ENCODE assay signal across 2 cellular contexts in the genomic region with DNA sequence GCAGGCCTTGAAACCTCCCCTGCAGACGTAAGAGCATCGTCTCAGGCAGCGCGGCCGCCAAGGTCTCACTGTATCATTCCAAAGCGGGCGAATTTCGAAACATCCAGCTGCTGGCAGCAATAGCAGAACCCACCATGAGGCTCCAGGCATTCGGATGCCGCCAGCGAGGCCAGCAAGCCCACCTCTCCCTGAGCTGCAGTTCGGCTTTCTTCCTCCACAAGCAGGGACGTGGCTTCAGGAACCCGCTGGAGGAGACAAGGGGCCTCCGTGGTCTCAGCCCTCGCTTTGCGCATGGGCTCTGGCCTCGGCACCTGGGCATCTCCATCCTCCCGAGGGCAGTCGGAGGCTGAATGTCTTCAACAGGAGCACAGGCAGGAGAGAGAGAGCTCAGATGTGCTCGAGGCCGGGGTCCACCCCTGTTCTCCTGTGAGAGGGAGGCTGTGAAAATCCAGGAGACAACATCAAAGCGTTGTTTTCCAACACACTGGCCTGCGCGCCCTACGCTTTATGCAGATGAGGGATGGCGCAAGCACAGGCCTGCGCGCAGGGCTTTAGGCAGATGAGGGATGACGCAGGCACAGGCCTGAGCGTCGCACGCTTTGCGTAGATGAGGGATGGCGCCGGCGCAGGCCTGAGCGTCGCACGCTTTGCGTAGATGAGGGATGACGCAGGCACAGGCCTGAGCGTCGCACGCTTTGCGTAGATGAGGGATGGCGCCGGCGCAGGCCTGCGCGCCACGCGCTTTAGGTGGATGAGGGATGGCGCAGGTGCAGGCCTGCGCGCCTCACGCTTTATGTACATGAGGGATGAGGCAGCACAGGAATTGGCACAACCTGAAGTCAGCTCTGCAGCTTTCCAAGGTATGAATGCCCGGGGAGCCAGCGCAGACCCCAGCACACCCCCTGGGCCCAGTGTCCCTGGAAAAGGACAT.
TF ChIP-seq lines count a peak whose summit lies in the region.

No MANE protein-coding gene starts in this region.

TF ChIP-seq in SK-N-SH, 30 proteins besides CTCF, POLR2A, EP300 and RAD21 (continued from another document):
- TF ChIP-seq, protein P1, sequence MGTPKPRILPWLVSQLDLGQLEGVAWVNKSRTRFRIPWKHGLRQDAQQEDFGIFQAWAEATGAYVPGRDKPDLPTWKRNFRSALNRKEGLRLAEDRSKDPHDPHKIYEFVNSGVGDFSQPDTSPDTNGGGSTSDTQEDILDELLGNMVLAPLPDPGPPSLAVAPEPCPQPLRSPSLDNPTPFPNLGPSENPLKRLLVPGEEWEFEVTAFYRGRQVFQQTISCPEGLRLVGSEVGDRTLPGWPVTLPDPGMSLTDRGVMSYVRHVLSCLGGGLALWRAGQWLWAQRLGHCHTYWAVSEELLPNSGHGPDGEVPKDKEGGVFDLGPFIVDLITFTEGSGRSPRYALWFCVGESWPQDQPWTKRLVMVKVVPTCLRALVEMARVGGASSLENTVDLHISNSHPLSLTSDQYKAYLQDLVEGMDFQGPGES (IDR thresholded peaks at IDR 0.05; ENCODE audit: low read depth, low read length): no peak
- TF ChIP-seq, protein P2, sequence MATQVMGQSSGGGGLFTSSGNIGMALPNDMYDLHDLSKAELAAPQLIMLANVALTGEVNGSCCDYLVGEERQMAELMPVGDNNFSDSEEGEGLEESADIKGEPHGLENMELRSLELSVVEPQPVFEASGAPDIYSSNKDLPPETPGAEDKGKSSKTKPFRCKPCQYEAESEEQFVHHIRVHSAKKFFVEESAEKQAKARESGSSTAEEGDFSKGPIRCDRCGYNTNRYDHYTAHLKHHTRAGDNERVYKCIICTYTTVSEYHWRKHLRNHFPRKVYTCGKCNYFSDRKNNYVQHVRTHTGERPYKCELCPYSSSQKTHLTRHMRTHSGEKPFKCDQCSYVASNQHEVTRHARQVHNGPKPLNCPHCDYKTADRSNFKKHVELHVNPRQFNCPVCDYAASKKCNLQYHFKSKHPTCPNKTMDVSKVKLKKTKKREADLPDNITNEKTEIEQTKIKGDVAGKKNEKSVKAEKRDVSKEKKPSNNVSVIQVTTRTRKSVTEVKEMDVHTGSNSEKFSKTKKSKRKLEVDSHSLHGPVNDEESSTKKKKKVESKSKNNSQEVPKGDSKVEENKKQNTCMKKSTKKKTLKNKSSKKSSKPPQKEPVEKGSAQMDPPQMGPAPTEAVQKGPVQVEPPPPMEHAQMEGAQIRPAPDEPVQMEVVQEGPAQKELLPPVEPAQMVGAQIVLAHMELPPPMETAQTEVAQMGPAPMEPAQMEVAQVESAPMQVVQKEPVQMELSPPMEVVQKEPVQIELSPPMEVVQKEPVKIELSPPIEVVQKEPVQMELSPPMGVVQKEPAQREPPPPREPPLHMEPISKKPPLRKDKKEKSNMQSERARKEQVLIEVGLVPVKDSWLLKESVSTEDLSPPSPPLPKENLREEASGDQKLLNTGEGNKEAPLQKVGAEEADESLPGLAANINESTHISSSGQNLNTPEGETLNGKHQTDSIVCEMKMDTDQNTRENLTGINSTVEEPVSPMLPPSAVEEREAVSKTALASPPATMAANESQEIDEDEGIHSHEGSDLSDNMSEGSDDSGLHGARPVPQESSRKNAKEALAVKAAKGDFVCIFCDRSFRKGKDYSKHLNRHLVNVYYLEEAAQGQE (IDR thresholded peaks at IDR 0.05; ENCODE audit: low read depth, low read length): no peak
- TF ChIP-seq MXI1 (IDR thresholded peaks at IDR 0.05; ENCODE audit: low read depth, low read length) (no peak), RFX5 (IDR thresholded peaks at IDR 0.05; ENCODE audit: low read length) (no peak), NFIC (IDR thresholded peaks at IDR 0.05; ENCODE audit: borderline replicate concordance) (no peak), FOXJ3 (CRISPR knock-in tag; IDR thresholded peaks at IDR 0.05) (no peak), RXRA (IDR thresholded peaks at IDR 0.05; ENCODE audit: borderline replicate concordance, low read depth) (no peak), CHD2 (IDR thresholded peaks at IDR 0.05; ENCODE audit: low read length, partially characterized antibody) (no peak), POLR2AphosphoS5 (IDR thresholded peaks at IDR 0.05; ENCODE audit: low read depth, low read length) (no peak), FOXM1 (IDR thresholded peaks at IDR 0.05; ENCODE audit: low read depth) (no peak), SMC3 (IDR thresholded peaks at IDR 0.05; ENCODE audit: low read depth, low read length) (no peak), MEF2A (IDR thresholded peaks at IDR 0.05; ENCODE audit: borderline replicate concordance, low read depth) (no peak), TCF12 (IDR thresholded peaks at IDR 0.05) (no peak), TEAD4 (IDR thresholded peaks at IDR 0.05; ENCODE audit: borderline replicate concordance, insufficient read depth) (no peak)
- TF ChIP-seq, protein P3, sequence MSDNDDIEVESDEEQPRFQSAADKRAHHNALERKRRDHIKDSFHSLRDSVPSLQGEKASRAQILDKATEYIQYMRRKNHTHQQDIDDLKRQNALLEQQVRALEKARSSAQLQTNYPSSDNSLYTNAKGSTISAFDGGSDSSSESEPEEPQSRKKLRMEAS (IDR thresholded peaks at IDR 0.05; ENCODE audit: low read depth): no peak

TF ChIP-seq in SK-N-SH treated with all-trans-retinoic acid at 6 μM for 48 hours, 23 proteins besides CTCF, POLR2A, EP300 and RAD21 (continued from another document):
- TF ChIP-seq, protein P4, sequence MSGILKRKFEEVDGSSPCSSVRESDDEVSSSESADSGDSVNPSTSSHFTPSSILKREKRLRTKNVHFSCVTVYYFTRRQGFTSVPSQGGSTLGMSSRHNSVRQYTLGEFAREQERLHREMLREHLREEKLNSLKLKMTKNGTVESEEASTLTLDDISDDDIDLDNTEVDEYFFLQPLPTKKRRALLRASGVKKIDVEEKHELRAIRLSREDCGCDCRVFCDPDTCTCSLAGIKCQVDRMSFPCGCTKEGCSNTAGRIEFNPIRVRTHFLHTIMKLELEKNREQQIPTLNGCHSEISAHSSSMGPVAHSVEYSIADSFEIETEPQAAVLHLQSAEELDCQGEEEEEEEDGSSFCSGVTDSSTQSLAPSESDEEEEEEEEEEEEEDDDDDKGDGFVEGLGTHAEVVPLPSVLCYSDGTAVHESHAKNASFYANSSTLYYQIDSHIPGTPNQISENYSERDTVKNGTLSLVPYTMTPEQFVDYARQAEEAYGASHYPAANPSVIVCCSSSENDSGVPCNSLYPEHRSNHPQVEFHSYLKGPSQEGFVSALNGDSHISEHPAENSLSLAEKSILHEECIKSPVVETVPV (CRISPR knock-in tag; IDR thresholded peaks at IDR 0.05): no peak
- TF ChIP-seq ISL1 (CRISPR knock-in tag; IDR thresholded peaks at IDR 0.05) (no peak), ESRRG (CRISPR knock-in tag; IDR thresholded peaks at IDR 0.05) (no peak), TCF4 (CRISPR knock-in tag; IDR thresholded peaks at IDR 0.05; ENCODE audit: borderline replicate concordance) (no peak), ZNF8 (CRISPR knock-in tag; IDR thresholded peaks at IDR 0.05) (no peak), OSR1 (CRISPR knock-in tag; IDR thresholded peaks at IDR 0.05) (no peak), ZFP30 (CRISPR knock-in tag; IDR thresholded peaks at IDR 0.05) (no peak), ZC3H10 (CRISPR knock-in tag; IDR thresholded peaks at IDR 0.05) (no peak)
- TF ChIP-seq, protein P5, sequence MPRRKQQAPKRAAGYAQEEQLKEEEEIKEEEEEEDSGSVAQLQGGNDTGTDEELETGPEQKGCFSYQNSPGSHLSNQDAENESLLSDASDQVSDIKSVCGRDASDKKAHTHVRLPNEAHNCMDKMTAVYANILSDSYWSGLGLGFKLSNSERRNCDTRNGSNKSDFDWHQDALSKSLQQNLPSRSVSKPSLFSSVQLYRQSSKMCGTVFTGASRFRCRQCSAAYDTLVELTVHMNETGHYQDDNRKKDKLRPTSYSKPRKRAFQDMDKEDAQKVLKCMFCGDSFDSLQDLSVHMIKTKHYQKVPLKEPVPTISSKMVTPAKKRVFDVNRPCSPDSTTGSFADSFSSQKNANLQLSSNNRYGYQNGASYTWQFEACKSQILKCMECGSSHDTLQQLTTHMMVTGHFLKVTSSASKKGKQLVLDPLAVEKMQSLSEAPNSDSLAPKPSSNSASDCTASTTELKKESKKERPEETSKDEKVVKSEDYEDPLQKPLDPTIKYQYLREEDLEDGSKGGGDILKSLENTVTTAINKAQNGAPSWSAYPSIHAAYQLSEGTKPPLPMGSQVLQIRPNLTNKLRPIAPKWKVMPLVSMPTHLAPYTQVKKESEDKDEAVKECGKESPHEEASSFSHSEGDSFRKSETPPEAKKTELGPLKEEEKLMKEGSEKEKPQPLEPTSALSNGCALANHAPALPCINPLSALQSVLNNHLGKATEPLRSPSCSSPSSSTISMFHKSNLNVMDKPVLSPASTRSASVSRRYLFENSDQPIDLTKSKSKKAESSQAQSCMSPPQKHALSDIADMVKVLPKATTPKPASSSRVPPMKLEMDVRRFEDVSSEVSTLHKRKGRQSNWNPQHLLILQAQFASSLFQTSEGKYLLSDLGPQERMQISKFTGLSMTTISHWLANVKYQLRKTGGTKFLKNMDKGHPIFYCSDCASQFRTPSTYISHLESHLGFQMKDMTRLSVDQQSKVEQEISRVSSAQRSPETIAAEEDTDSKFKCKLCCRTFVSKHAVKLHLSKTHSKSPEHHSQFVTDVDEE (CRISPR knock-in tag; IDR thresholded peaks at IDR 0.05): no peak
- TF ChIP-seq, protein P6, sequence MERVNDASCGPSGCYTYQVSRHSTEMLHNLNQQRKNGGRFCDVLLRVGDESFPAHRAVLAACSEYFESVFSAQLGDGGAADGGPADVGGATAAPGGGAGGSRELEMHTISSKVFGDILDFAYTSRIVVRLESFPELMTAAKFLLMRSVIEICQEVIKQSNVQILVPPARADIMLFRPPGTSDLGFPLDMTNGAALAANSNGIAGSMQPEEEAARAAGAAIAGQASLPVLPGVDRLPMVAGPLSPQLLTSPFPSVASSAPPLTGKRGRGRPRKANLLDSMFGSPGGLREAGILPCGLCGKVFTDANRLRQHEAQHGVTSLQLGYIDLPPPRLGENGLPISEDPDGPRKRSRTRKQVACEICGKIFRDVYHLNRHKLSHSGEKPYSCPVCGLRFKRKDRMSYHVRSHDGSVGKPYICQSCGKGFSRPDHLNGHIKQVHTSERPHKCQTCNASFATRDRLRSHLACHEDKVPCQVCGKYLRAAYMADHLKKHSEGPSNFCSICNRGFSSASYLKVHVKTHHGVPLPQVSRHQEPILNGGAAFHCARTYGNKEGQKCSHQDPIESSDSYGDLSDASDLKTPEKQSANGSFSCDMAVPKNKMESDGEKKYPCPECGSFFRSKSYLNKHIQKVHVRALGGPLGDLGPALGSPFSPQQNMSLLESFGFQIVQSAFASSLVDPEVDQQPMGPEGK (CRISPR knock-in tag; IDR thresholded peaks at IDR 0.05; ENCODE audit: borderline replicate concordance): no peak
